Comparison of ENCODE assay signal across 1 cellular context in genomic region chr9:69178583-69179011, GRCh38.
TF ChIP-seq lines count a peak whose summit lies in the region.

No MANE protein-coding gene starts in this region.

TF ChIP-seq in GM23338, 12 proteins besides CTCF, POLR2A, EP300 and RAD21 (continued from another document):
- TF ChIP-seq REST (IDR thresholded peaks at IDR 0.05; ENCODE audit: unreplicated experiment) (no peak), ZNF331 (CRISPR knock-in tag; IDR thresholded peaks at IDR 0.05; ENCODE audit: low read depth) (no peak), POLR2AphosphoS5 (IDR thresholded peaks at IDR 0.05; ENCODE audit: low read depth) (no peak), ZNF114 (CRISPR knock-in tag; IDR thresholded peaks at IDR 0.05) (no peak), STAT1 (IDR thresholded peaks at IDR 0.05; ENCODE audit: unreplicated experiment) (no peak), EZH2 (IDR thresholded peaks at IDR 0.05; ENCODE audit: low read depth, unreplicated experiment) (no peak)
